Comparison of ENCODE assay signal across 11 cellular contexts in genomic region chr3:11465744-11466611, GRCh38.
DNase-seq lines count a peak whose midpoint lies in the region; ATAC-seq and TF ChIP-seq lines count a peak whose summit lies in the region.
"Had no signal": no experiment of that assay in that cellular context is flagged by ENCODE, and none has a peak within 500 bp of the region (broad histone marks: within the 10 kb centered on the region; RNA-seq: fewer than 3 reads in every experiment).

No MANE protein-coding gene starts in this region.

- no peak for TF ChIP-seq CTCF in psoas muscle (IDR thresholded peaks at IDR 0.05)
- no peak for TF ChIP-seq CTCF in GM10248 (IDR thresholded peaks at IDR 0.05; ENCODE audit: control extremely low read depth, extremely low read depth, low read depth, missing control alignments)

- ATAC-seq in psoas muscle (peak; percentile 46 to 69 (median 66)), HG03457 (IDR thresholded peaks at IDR 0.05; ENCODE audit: unreplicated experiment) (no peak)

- CTCF ChIA-PET in GM10248 (lab: Yijun Ruan, JAX) = interaction anchor here (1.4 to 1.6 kb wide), 2 partner anchors 10 to 16 kb away, joined by 3 to 4 read pairs; no protein-coding TSS in a partner anchor

- DNase-seq in AG20443 (ENCODE audit: low spot score) = peak; percentile 72
- DNase-seq in globus pallidus (ENCODE audit: low spot score) = peak; percentile 58
- no peak for DNase-seq in psoas muscle
- no peak for DNase-seq in activated naive CD4-positive, alpha-beta T cell treated with Interleukin-2 at 50 U/mL for 16 hours
- no peak for DNase-seq in GM10248 (ENCODE audit: extremely low spot score)
- DNase-seq in HuH-7 (ENCODE audit: low spot score) = no peak
- DNase-seq: activated CD4-positive, alpha-beta T cell treated with anti-CD3 and anti-CD28 coated beads for 48 hours had no signal

- WGBS in psoas muscle, 3 donors = 19 to 28% (median 26%) methylated on average over 9 of the region's 9 CpGs

- intact Hi-C loops in psoas muscle (cut with DNase I) = loop anchor here (5.0 kb wide), 2 partner anchors 84 to 176 kb away; partner anchors contain the start of gene VGLL4 (in 2 of the 2)

- no peaks in the 10 kb centered on the region for H3K27me3 ChIP-seq in psoas muscle (ENCODE audit: insufficient read depth in 3 of 3, low read length in 2 of 3)
- H3K27me3 ChIP-seq: cardiac muscle cell had no signal

- H3K9me3 ChIP-seq in psoas muscle = no peaks in the 10 kb centered on the region

- peaks cover 40% of the 10 kb centered on the region for H3K4me1 ChIP-seq in psoas muscle

- H3K27ac ChIP-seq in angular gyrus (ENCODE audit: low read depth, low read length) = peak overlapping the region; percentile 78
- H3K27ac ChIP-seq in psoas muscle = peak overlapping the region; percentile 94
- H3K27ac ChIP-seq: cardiac muscle cell had no signal

- H3K4me3 ChIP-seq in psoas muscle = peak overlapping the region; percentile 6
- H3K4me3 ChIP-seq: cardiac muscle cell, lung had no signal

- POLR2A ChIA-PET in GM10248 (lab: Yijun Ruan, JAX) = no interaction called here

- H3K36me3 ChIP-seq in psoas muscle (ENCODE audit: insufficient read depth in 1 of 2, low read depth in 1 of 2) = no peaks in the 10 kb centered on the region
- H3K36me3 ChIP-seq: cardiac muscle cell had no signal

Comparison
In these comparisons a context has a peak if more than half of its experiments do, and no peak if none do; other contexts are left out.
1. DNase-seq: peak in AG20443 (single experiment) and globus pallidus (single experiment); none in psoas muscle (0 of 2), activated naive CD4-positive, alpha-beta T cell treated with Interleukin-2 at 50 U/mL for 16 hours (single experiment), GM10248 (single experiment) and HuH-7 (single experiment).